8 cellular contexts compared by ENCODE assay signal in the genomic region with DNA sequence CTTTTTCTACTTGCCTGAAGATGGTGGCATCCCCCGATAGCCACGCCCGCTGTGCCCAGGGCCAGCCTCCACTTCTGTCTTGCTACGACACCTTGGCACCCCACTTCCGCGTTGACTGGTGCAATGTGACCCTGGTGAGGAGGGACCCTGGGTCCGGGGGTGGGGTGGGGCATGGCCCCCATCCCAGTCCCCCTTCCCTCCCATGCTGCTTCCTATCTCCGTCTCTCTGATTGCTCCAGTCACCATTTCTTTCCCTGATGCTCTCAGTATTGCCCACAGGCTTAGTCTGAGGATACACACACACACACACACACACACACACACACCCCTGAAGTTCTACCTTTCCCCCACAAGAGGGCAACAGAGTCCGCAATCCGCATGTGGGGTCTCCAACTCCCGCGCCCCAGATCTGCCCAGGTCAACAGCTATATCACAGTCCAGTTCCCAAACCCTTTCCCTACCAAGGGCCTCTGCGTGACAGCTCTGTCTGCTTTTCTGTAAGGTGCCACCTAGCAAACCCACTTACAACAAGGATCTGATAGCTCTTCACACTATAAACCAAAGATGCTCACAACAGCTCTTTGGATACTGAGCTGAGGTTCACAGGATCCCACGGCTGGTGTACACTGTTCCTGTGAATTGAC. TPM values are rescaled to one million over a fixed set of nuclear protein-coding genes. Genes with fewer than 3 reads are reported as not detected.
DNase-seq lines count a peak whose midpoint lies in the region; ATAC-seq and TF ChIP-seq lines count a peak whose summit lies in the region.

No MANE protein-coding gene starts in this region.

- H3K4me1 ChIP-seq in GM23248 (ENCODE audit: insufficient read depth) = peaks cover 15% of the 10 kb centered on the region

- 37 to 38% methylated on average over 14 of the region's 14 CpGs for WGBS in GM23248 (ENCODE audit: low coverage in 1 of 2, low lambda C conversion rate in 2 of 2, missing lambda C conversion rate in 2 of 2), 2 experiments

- peak; percentile 84 for TF ChIP-seq RAD21 in neural cell (conservative IDR thresholded peaks at IDR 0.05)

- H3K27me3 ChIP-seq in GM23248 (replicated peaks; ENCODE audit: insufficient read depth) = no peaks in the 10 kb centered on the region
- no peaks in the 10 kb centered on the region for H3K27me3 ChIP-seq in neural cell (ENCODE audit: insufficient read depth, low read depth, low read length)

- POLR2A ChIA-PET in activated CD8-positive, alpha-beta T cell treated with anti-CD3 and anti-CD28 coated beads, Interleukin-2, amount 10 ng/mL, durations not matched to agents 7 days and 5 days (lab: Charles Lee) = interaction anchor here (0.5 to 1.7 kb wide), 5 partner anchors 19 to 204 kb away, joined by 3 to 5 read pairs (median 3); a partner anchor contains a TSS

- DNase-seq in AML-193 (lab: John Stamatoyannopoulos, UW) (peak; percentile 82 to 86), GM23248 (peak; percentile 68), NCI-H82 treated with DMSO at 0.1 percent for 48 hours (lab: John Stamatoyannopoulos, UW; ENCODE audit: unreplicated experiment) (peak; percentile 54), epithelial cell of esophagus (ENCODE audit: low read depth) (peak; percentile 66)
- DNase-seq in activated CD8-positive, alpha-beta T cell treated with anti-CD3 and anti-CD28 coated beads, Interleukin-2, amount 10 ng/mL, durations not matched to agents 7 days and 5 days = peak; percentile 66

- H3K9me2 ChIP-seq in GM23248 (ENCODE audit: insufficient read depth) = no peaks in the 10 kb centered on the region
- no peaks in the 10 kb centered on the region for H3K9me2 ChIP-seq in neural cell (ENCODE audit: insufficient read depth, low read length)

- H3K4me1 Mint-ChIP-seq in activated CD8-positive, alpha-beta T cell treated with anti-CD3 and anti-CD28 coated beads, Interleukin-2, amount 10 ng/mL, durations not matched to agents 7 days and 5 days (ENCODE audit: low read depth) = peaks cover 17% of the 10 kb centered on the region

- no peaks in the 10 kb centered on the region for H3K36me3 ChIP-seq in GM23248 (ENCODE audit: low read depth)
- no peaks in the 10 kb centered on the region for H3K36me3 ChIP-seq in neural cell (ENCODE audit: insufficient read depth, low read length)

- no peaks in the 10 kb centered on the region for H3K27me3 Mint-ChIP-seq in activated CD8-positive, alpha-beta T cell treated with anti-CD3 and anti-CD28 coated beads, Interleukin-2, amount 10 ng/mL, durations not matched to agents 7 days and 5 days (ENCODE audit: low read depth)

- H3K27ac Mint-ChIP-seq in activated CD8-positive, alpha-beta T cell treated with anti-CD3 and anti-CD28 coated beads, Interleukin-2, amount 10 ng/mL, durations not matched to agents 7 days and 5 days = peak overlapping the region; percentile 53

- H2AFZ ChIP-seq in GM23248 = no peak overlapping the region
- no peak overlapping the region for H2AFZ ChIP-seq in neural cell (ENCODE audit: low read depth, low read length)

- in situ Hi-C loops in GM23248 (cut with MboI) = no loop called here

- H3K4me3 Mint-ChIP-seq in activated CD8-positive, alpha-beta T cell treated with anti-CD3 and anti-CD28 coated beads, Interleukin-2, amount 10 ng/mL, durations not matched to agents 7 days and 5 days = peak overlapping the region; percentile 7

- TF ChIP-seq EP300 in neural cell (conservative IDR thresholded peaks at IDR 0.05; ENCODE audit: poor library complexity, severe bottlenecking) = no peak

- no peaks in the 10 kb centered on the region for H4K20me1 ChIP-seq in GM23248 (ENCODE audit: insufficient read depth)
- no peaks in the 10 kb centered on the region for H4K20me1 ChIP-seq in neural cell (ENCODE audit: insufficient read depth)

- no peak overlapping the region for H3K4me3 ChIP-seq in GM23248
- no peak overlapping the region for H3K4me3 ChIP-seq in epithelial cell of esophagus (ENCODE audit: low read length)
- H3K4me3 ChIP-seq in neural cell (ENCODE audit: low read length) = no peak overlapping the region

- H3K9me3 Mint-ChIP-seq in activated CD8-positive, alpha-beta T cell treated with anti-CD3 and anti-CD28 coated beads, Interleukin-2, amount 10 ng/mL, durations not matched to agents 7 days and 5 days (ENCODE audit: insufficient read depth) = no peaks in the 10 kb centered on the region

- TF ChIP-seq CTCF in epithelial cell of esophagus (IDR thresholded peaks at IDR 0.05; ENCODE audit: insufficient read depth, low read depth, low read length, missing control alignments) (peak; percentile 92), neural cell (IDR thresholded peaks at IDR 0.05; ENCODE audit: poor library complexity, severe bottlenecking) (peak; percentile 93)

- H3K4me2 ChIP-seq in GM23248 (ENCODE audit: unreplicated experiment) = no peak overlapping the region
- H3K4me2 ChIP-seq in neural cell (ENCODE audit: low read length) = no peak overlapping the region

- peaks cover 15% of the 10 kb centered on the region for H3F3A ChIP-seq in GM23248 (ENCODE audit: insufficient read depth)
- H3F3A ChIP-seq in neural cell (ENCODE audit: insufficient read depth, low read length, poor library complexity, severe bottlenecking) = no peaks in the 10 kb centered on the region

- no peaks in the 10 kb centered on the region for H3K79me2 ChIP-seq in GM23248 (ENCODE audit: insufficient read depth)
- H3K79me2 ChIP-seq in neural cell (replicated peaks; ENCODE audit: insufficient read depth, low read length) = no peaks in the 10 kb centered on the region

- H3K9me3 ChIP-seq in GM23248 (ENCODE audit: low read depth) = no peaks in the 10 kb centered on the region
- no peaks in the 10 kb centered on the region for H3K9me3 ChIP-seq in neural cell (ENCODE audit: low read length)

- H3K36me3 Mint-ChIP-seq in activated CD8-positive, alpha-beta T cell treated with anti-CD3 and anti-CD28 coated beads, Interleukin-2, amount 10 ng/mL, durations not matched to agents 7 days and 5 days (ENCODE audit: low read depth) = no peaks in the 10 kb centered on the region

- H3K27ac ChIP-seq in GM23248 (0 out of 2 replicates have a peak overlapping the region, but pooled peaks have one; percentile 6), neural cell (ENCODE audit: low read length) (no peak overlapping the region)

- no peak overlapping the region; the same call in 1 of the 2 replicates for H3K9ac ChIP-seq in GM23248
- H3K9ac ChIP-seq in neural cell (ENCODE audit: low read length) = no peak overlapping the region

- CTCF ChIA-PET in activated CD8-positive, alpha-beta T cell treated with anti-CD3 and anti-CD28 coated beads, Interleukin-2, amount 10 ng/mL, durations not matched to agents 7 days and 5 days (lab: Charles Lee) = interaction anchor here (0.6 to 3.9 kb wide), 53 partner anchors 8 to 377 kb away, joined by 3 to 75 read pairs (median 4); a partner anchor contains a TSS

- peak; percentile 69 for ATAC-seq in activated CD8-positive, alpha-beta T cell treated with anti-CD3 and anti-CD28 coated beads, Interleukin-2, amount 10 ng/mL, durations not matched to agents 7 days and 5 days
- no peak for ATAC-seq in HG02571 (IDR thresholded peaks at IDR 0.05; ENCODE audit: unreplicated experiment)
- no peak for ATAC-seq in GM21381 (IDR thresholded peaks at IDR 0.05; ENCODE audit: unreplicated experiment)

TF ChIP-seq in neural cell, 6 proteins besides CTCF, POLR2A, EP300 and RAD21 (continues in another document):
- TF ChIP-seq EZH2 (IDR thresholded peaks at IDR 0.05; ENCODE audit: borderline replicate concordance, insufficient read depth, low read length, poor library complexity, severe bottlenecking) (no peak), TAF1 (IDR thresholded peaks at IDR 0.05; ENCODE audit: low read depth) (no peak), POLR2AphosphoS5 (IDR thresholded peaks at IDR 0.05) (no peak), SMC3 (conservative IDR thresholded peaks at IDR 0.05; ENCODE audit: poor library complexity) (peak; percentile 88)

RNA-seq across cellular contexts. Expression of a gene that starts 3.4 kb away (rescaled TPM):
- total RNA-seq in GM23248 (2014; rRNA removed; shearing (Covaris generic)) = 1.6 TPM in 1 of 2 replicates, not detected in the other
- 1.4 and 1.8 TPM in 2 replicates for polyA plus RNA-seq in GM23248 (2016; fragmentation: Nextera tagmentation; extraction: Ambion mirVana)
- total RNA-seq in activated CD8-positive, alpha-beta T cell treated with anti-CD3 and anti-CD28 coated beads, Interleukin-2, amount 10 ng/mL, durations not matched to agents 7 days and 5 days = not detected
- polyA plus RNA-seq in neural cell = 0.43 TPM in 1 of 2 replicates, not detected in the other
- not detected in 2 replicates for polyA minus RNA-seq in neural cell

RNA-seq across cellular contexts. Expression of a gene that starts 18.8 kb away (rescaled TPM):
- total RNA-seq in GM23248 (2014; rRNA removed; shearing (Covaris generic)) = 62.0 and 69.4 TPM in 2 replicates
- 2.3 and 3.2 TPM in 2 replicates for polyA plus RNA-seq in GM23248 (2016; fragmentation: Nextera tagmentation; extraction: Ambion mirVana)
- total RNA-seq in activated CD8-positive, alpha-beta T cell treated with anti-CD3 and anti-CD28 coated beads, Interleukin-2, amount 10 ng/mL, durations not matched to agents 7 days and 5 days = 100 to 1,000 TPM; 113 to 115 TPM
- polyA plus RNA-seq in neural cell = 29.2 and 30.5 TPM in 2 replicates
- polyA minus RNA-seq in neural cell = 56.8 and 70.1 TPM in 2 replicates

RNA-seq across cellular contexts. Expression of a gene that starts 32.2 kb away (rescaled TPM):
- total RNA-seq in GM23248 (2014; rRNA removed; shearing (Covaris generic)) = 6,472 and 7,860 TPM in 2 replicates
- polyA plus RNA-seq in GM23248 (2016; fragmentation: Nextera tagmentation; extraction: Ambion mirVana) = 15,283 and 15,653 TPM in 2 replicates
- under 1 TPM; 0.18 to 0.26 TPM for total RNA-seq in activated CD8-positive, alpha-beta T cell treated with anti-CD3 and anti-CD28 coated beads, Interleukin-2, amount 10 ng/mL, durations not matched to agents 7 days and 5 days
- 0.14 TPM in 1 of 2 replicates, not detected in the other for polyA plus RNA-seq in neural cell
- 0.46 and 0.73 TPM in 2 replicates for polyA minus RNA-seq in neural cell

RNA-seq across cellular contexts. Expression of a gene that starts 39.3 kb away (rescaled TPM):
- total RNA-seq in GM23248 (2014; rRNA removed; shearing (Covaris generic)) = 3.0 and 4.4 TPM in 2 replicates
- polyA plus RNA-seq in GM23248 (2016; fragmentation: Nextera tagmentation; extraction: Ambion mirVana) (1.3 TPM in 2 replicates), neural cell (105 and 128 TPM in 2 replicates)
- total RNA-seq in activated CD8-positive, alpha-beta T cell treated with anti-CD3 and anti-CD28 coated beads, Interleukin-2, amount 10 ng/mL, durations not matched to agents 7 days and 5 days = under 1 TPM; 0.50 to 0.55 TPM
- 77.2 and 83.0 TPM in 2 replicates for polyA minus RNA-seq in neural cell

Comparison
In these comparisons a context has a peak if more than half of its experiments do, and no peak if none do; other contexts are left out.
1. RNA of a gene that starts 32.2 kb away (total RNA-seq): 6,472 to 7,860 TPM in GM23248; 0.18 to 0.26 TPM in activated CD8-positive, alpha-beta T cell treated with anti-CD3 and anti-CD28 coated beads, Interleukin-2, amount 10 ng/mL, durations not matched to agents 7 days and 5 days; every median in the first group is over 1,000 times any median in the second.
2. Peak in every context shown above with its lines, with median percentiles within 50 percentile points of each other: DNase-seq.